Comparison of ENCODE assay signal across 8 cellular contexts in the genomic region with DNA sequence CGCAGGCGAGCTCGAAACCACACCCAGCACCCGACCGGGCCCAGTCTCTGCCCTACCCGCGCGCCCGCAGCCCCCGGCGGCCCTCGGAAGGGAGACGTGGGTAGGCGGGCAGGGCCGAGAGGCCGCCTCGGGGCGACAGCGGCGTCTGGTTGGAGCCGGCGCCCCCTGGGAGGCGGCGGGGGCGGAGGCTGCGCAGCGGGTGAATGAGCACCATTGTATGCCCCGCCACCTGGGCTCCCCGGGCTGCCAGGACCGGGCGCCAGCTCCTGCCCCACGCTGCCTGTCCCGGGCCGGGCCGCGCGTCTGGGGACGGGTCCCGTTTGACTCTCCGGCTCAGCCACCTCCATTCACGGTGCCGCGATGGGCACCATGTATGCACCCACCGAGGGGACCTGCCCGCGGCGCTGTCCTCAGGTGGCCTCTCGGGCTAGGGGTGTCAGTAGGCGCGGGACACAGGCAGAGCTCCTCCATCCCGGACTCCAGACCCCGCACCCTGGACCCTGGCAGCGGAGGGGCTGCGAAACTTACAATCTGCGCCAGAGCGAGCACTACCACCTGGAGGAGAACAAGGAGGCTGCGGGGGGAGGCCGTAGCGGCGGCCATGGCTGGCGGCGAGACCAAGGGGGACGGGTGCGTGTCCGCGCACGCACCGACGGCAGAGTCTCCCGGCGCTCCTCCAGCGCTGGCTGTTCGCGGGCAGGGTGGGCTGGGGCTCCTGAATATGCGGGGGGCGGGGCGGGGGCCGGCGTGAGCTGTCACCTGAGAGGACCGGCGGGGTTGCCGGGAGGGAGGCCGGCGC. TPM values are rescaled to one million over a fixed set of nuclear protein-coding genes. Genes with fewer than 3 reads are reported as not detected.
A peak's percentile ranks its signal among the peaks of the same experiment; 100 is the strongest.
DNase-seq lines count a peak whose midpoint lies in the region; ATAC-seq, FAIRE-seq and TF ChIP-seq lines count a peak whose summit lies in the region.

A gene (minus strand): TSS at position 692 of the 799 bp plus-strand sequence. CDS start 89 bp downstream, at position 603.

- no peaks in the 10 kb centered on the region for H3K9me2 ChIP-seq in Loucy (replicated peaks; ENCODE audit: low read depth, low read length)

- no peak within 1 kb of the TSS for H3K27ac Mint-ChIP-seq in chondrocyte (ENCODE audit: unreplicated experiment)

- BruUV-seq in HepG2 (replicated peaks; lab: Mats Ljungman, UMichigan) = no TSS peak

- FAIRE-seq in HepG2 (lab: Jason Lieb, UNC) = no peak

- POLR2A ChIA-PET in HepG2 (lab: Yijun Ruan, JAX) = interaction anchor here (0.8 to 4.6 kb wide), 13 partner anchors 9 to 215 kb away, joined by 3 to 23 read pairs (median 4); a partner anchor contains a TSS

- TF ChIP-seq EP300 in HepG2 (IDR thresholded peaks at IDR 0.05; ENCODE audit: low read depth in 2 of 2, low read length in 2 of 2) = no peak
- no peak for TF ChIP-seq EP300 in HepG2 (CRISPR knock-in tag; IDR thresholded peaks at IDR 0.05; ENCODE audit: borderline replicate concordance)

- peak within 1 kb of the TSS; percentile 67 for H3K4me3 Mint-ChIP-seq in chondrocyte (ENCODE audit: unreplicated experiment)

- H3K79me2 ChIP-seq in Loucy (ENCODE audit: insufficient read depth, low read length) = no peaks in the 10 kb centered on the region
- no peaks in the 10 kb centered on the region for H3K79me2 ChIP-seq in HepG2 (ENCODE audit: insufficient read depth, low read length)

- H3F3A ChIP-seq in Loucy (ENCODE audit: low read depth) = no peaks in the 10 kb centered on the region

- H3K27me3 Mint-ChIP-seq in chondrocyte (ENCODE audit: low read depth) = peaks cover 10% of the 10 kb centered on the region

- DNase-seq in COR-L47 (lab: John Stamatoyannopoulos, UW) (peak; percentile 69), chondrocyte (ENCODE audit: low spot score) (no peak), HepG2 (ENCODE audit: low spot score) (peak; percentile 64)
- peak; percentile 28 for DNase-seq in activated CD4-positive, CD25-positive, alpha-beta regulatory T cell treated with anti-CD3 and anti-CD28 coated beads, Interleukin-2, amount 50 U/mL, for 16 hours (ENCODE audit: low read depth, low spot score)
- peak; percentile 56 for DNase-seq in stimulated activated CD4-positive, alpha-beta T cell treated with anti-CD3 and anti-CD28 coated beads, Interleukin-4, amount 100 ng/mL, for 24 hours

- peak; percentile 55 to 60 for TF ChIP-seq POLR2A in HepG2 (IDR thresholded peaks at IDR 0.05; ENCODE audit: insufficient read depth in 1 of 2, low read depth in 2 of 2, low read length in 2 of 2)

- ATAC-seq in HepG2 (peak; percentile 77), GM19328 (IDR thresholded peaks at IDR 0.05; ENCODE audit: unreplicated experiment) (no peak), GM21515 (IDR thresholded peaks at IDR 0.05; ENCODE audit: unreplicated experiment) (no peak)

- H2AFZ ChIP-seq in Loucy (ENCODE audit: low read length) = peak within 1 kb of the TSS; percentile 94
- H2AFZ ChIP-seq in HepG2 (ENCODE audit: low read length) = peak within 1 kb of the TSS; percentile 48

- H3K9ac ChIP-seq in Loucy (ENCODE audit: low read depth, low read length, poor library complexity, severe bottlenecking) = no peak within 1 kb of the TSS
- H3K9ac ChIP-seq in HepG2 (ENCODE audit: insufficient read depth, low read depth, low read length) = peak within 1 kb of the TSS; percentile 77

- H3K4me1 Mint-ChIP-seq in chondrocyte (ENCODE audit: low read depth) = peaks cover 23% of the 10 kb centered on the region

- H3K27me3 ChIP-seq in Loucy (ENCODE audit: insufficient read depth, low read length, poor library complexity, severe bottlenecking) (no peaks in the 10 kb centered on the region), HepG2 (ENCODE audit: control insufficient read depth in 1 of 2, insufficient read depth in 2 of 2, low read length in 2 of 2) (peaks cover 0 to 11% of the 10 kb centered on the region in 2 experiments; a peak in 1 of 5 replicates)

- TF ChIP-seq CTCF in Loucy (conservative IDR thresholded peaks at IDR 0.05; ENCODE audit: low read length) (no peak), chondrocyte (IDR thresholded peaks at IDR 0.05) (peak; percentile 31), HepG2 (CRISPR knock-in tag; IDR thresholded peaks at IDR 0.05) (peak; percentile 36)

- H3K9me3 Mint-ChIP-seq in chondrocyte (ENCODE audit: low read depth) = no peaks in the 10 kb centered on the region

- H3K4me3 ChIP-seq in Loucy (ENCODE audit: low read length, poor library complexity, severe bottlenecking) (peak within 1 kb of the TSS; percentile 73), HepG2 (replicated peaks in 1 of 3; ENCODE audit: insufficient read depth in 1 of 3, low read depth in 2 of 3, low read length in 3 of 3) (peak within 1 kb of the TSS; percentile 81 to 93 (median 89))

- peak within 1 kb of the TSS; percentile 68 for H3K4me2 ChIP-seq in Loucy (ENCODE audit: low read depth, low read length, poor library complexity, severe bottlenecking)
- H3K4me2 ChIP-seq in HepG2 (ENCODE audit: low read depth, low read length) = peak within 1 kb of the TSS; percentile 96

- peaks cover 26% of the 10 kb centered on the region for H3K4me1 ChIP-seq in Loucy (ENCODE audit: insufficient read depth, low read length, poor library complexity, severe bottlenecking)
- H3K4me1 ChIP-seq in HepG2 (ENCODE audit: insufficient read depth, low read length) = peaks cover 47% of the 10 kb centered on the region

- H3K9me3 ChIP-seq in Loucy (ENCODE audit: insufficient read depth, low read depth, low read length) = no peaks in the 10 kb centered on the region
- H3K9me3 ChIP-seq in HepG2 (ENCODE audit: low read length) = no peaks in the 10 kb centered on the region

- no peaks in the 10 kb centered on the region for H3K36me3 Mint-ChIP-seq in chondrocyte (ENCODE audit: low read depth)

- WGBS in HepG2 (ENCODE audit: low lambda C conversion rate) = no CpG with 5 or more reads among the region's 84 CpGs

- H4K20me1 ChIP-seq in Loucy (ENCODE audit: insufficient read depth, low read length, poor library complexity, severe bottlenecking) (no peaks in the 10 kb centered on the region), HepG2 (ENCODE audit: insufficient read depth, low read length) (no peaks in the 10 kb centered on the region)

- H3K27ac ChIP-seq in HepG2 (ENCODE audit: extremely low read length, insufficient read depth, low read length) = peak within 1 kb of the TSS; percentile 42

- in situ Hi-C loops in HepG2 (cut with HindIII; ENCODE audit: extremely low pct_ligation_motif_present, low pct_unique_long_range_greater_than_20kb) = no loop called here

- TF ChIP-seq RAD21 in HepG2 (CRISPR knock-in tag; IDR thresholded peaks at IDR 0.05) = no peak

- H3K36me3 ChIP-seq in Loucy (ENCODE audit: insufficient read depth, low read length) (no peaks in the 10 kb centered on the region), HepG2 (replicated peaks in 1 of 2; ENCODE audit: control insufficient read depth in 1 of 2, insufficient read depth in 2 of 2, low read length in 2 of 2) (no peaks in the 10 kb centered on the region; a peak in 1 of 5 replicates)

- intact Hi-C loops in HepG2 (cut with micrococcal nuclease; ENCODE audit: unreplicated experiment) = loop anchor here (1.0 to 10.0 kb wide), 2 partner anchors 62 to 172 kb away; a partner anchor contains a TSS

- CTCF ChIA-PET in HepG2 (lab: Yijun Ruan, JAX; ENCODE audit: low intra/inter-chr PET ratio, low total read pairs) = no interaction called here

TF ChIP-seq in HepG2, 621 proteins besides CTCF, POLR2A, EP300 and RAD21 (continues in another document):
- TF ChIP-seq ZNF234 (CRISPR knock-in tag; conservative IDR thresholded peaks at IDR 0.05) = 0 out of 2 replicates have a peak, but pooled peaks have one; percentile 51
- 0 out of 2 replicates have a peak, but pooled peaks have one; percentile 7 for TF ChIP-seq MAF1 (CRISPR knock-in tag; IDR thresholded peaks at IDR 0.05; ENCODE audit: borderline replicate concordance)
- TF ChIP-seq ZNF747 (CRISPR knock-in tag; IDR thresholded peaks at IDR 0.05; ENCODE audit: borderline replicate concordance) = no peak
- peak; percentile 53; the same call in 1 of the 2 replicates for TF ChIP-seq SIN3A (IDR thresholded peaks at IDR 0.05; ENCODE audit: borderline replicate concordance, low read depth, low read length)
- TF ChIP-seq ZNF138 (CRISPR knock-in tag; IDR thresholded peaks at IDR 0.05; ENCODE audit: low read depth) = no peak
- peak; percentile 93 for TF ChIP-seq HNRNPLL (IDR thresholded peaks at IDR 0.05; ENCODE audit: low read depth, low read length, poor library complexity, severe bottlenecking)
- 0 out of 2 replicates have a peak, but pooled peaks have one; percentile 31 for TF ChIP-seq NFATC3 (CRISPR knock-in tag; IDR thresholded peaks at IDR 0.05)
- TF ChIP-seq HNF4A (CRISPR knock-in tag; IDR thresholded peaks at IDR 0.05) = no peak

RNA-seq across cellular contexts. Expression of the gene that starts here (rescaled TPM):
- 4.9 to 10.4 TPM (median 9.9 TPM) in 3 replicates for total RNA-seq in chondrocyte
- 8.9 and 26.9 TPM in 2 replicates for total RNA-seq in HepG2 (2016; rRNA removed; fragmentation: Illumina TruSeq; extraction: Trizol)
- total RNA-seq in HepG2 (2016; cell fraction: cytosol; rRNA removed; fragmentation: Illumina TruSeq; extraction: Trizol; ENCODE audit: low read depth) = 2.3 and 2.9 TPM in 2 replicates
- 7.8 and 29.7 TPM in 2 replicates for total RNA-seq in HepG2 (2016; cell fraction: insoluble cytoplasmic fraction; rRNA removed; fragmentation: Illumina TruSeq; extraction: Trizol)
- 3.7 and 5.8 TPM in 2 replicates for total RNA-seq in HepG2 (2016; cell fraction: membrane; rRNA removed; fragmentation: Illumina TruSeq; extraction: Trizol)
- 32.5 and 35.4 TPM in 2 replicates for total RNA-seq in HepG2 (2016; cell fraction: nucleus; rRNA removed; fragmentation: Illumina TruSeq; extraction: Trizol)
- 20.2 and 34.7 TPM in 2 replicates for polyA plus RNA-seq in HepG2 (2011; rRNA removed)
- 8.9 and 11.2 TPM in 2 replicates for polyA plus RNA-seq in HepG2 (2011; cell fraction: cytosol; rRNA removed)
- polyA plus RNA-seq in HepG2 (2011; cell fraction: nucleus; rRNA removed) = 329 and 347 TPM in 2 replicates
- polyA plus RNA-seq in HepG2 (2012) = 21.5 and 31.3 TPM in 2 replicates
- 1.7 TPM in 2 replicates for polyA plus RNA-seq in HepG2 (2016; cell fraction: cytosol; fragmentation: Illumina TruSeq; extraction: Trizol; ENCODE audit: low read depth)
- 7.6 TPM in 2 replicates for polyA plus RNA-seq in HepG2 (2016; cell fraction: insoluble cytoplasmic fraction; fragmentation: Illumina TruSeq; extraction: Trizol; ENCODE audit: low read depth)
- polyA plus RNA-seq in HepG2 (2016; cell fraction: membrane; fragmentation: Illumina TruSeq; extraction: Trizol; ENCODE audit: low read depth) = 3.5 and 4.0 TPM in 2 replicates
- polyA plus RNA-seq in HepG2 (2016; cell fraction: nucleus; fragmentation: Illumina TruSeq; extraction: Trizol; ENCODE audit: insufficient read depth, low read depth) = 108 and 112 TPM in 2 replicates
- 7.9 TPM in 1 of 2 replicates, not detected in the other for polyA minus RNA-seq in HepG2 (2011; rRNA and poly(A)+ RNA removed; ENCODE audit: low replicate concordance)
- polyA minus RNA-seq in HepG2 (2011; cell fraction: cytosol; rRNA and poly(A)+ RNA removed) = 4.2 and 6.3 TPM in 2 replicates
- polyA minus RNA-seq in HepG2 (2011; cell fraction: nucleus; rRNA and poly(A)+ RNA removed) = 18.2 and 21.9 TPM in 2 replicates
